12 cellular contexts compared by ENCODE assay signal in the genomic region with DNA sequence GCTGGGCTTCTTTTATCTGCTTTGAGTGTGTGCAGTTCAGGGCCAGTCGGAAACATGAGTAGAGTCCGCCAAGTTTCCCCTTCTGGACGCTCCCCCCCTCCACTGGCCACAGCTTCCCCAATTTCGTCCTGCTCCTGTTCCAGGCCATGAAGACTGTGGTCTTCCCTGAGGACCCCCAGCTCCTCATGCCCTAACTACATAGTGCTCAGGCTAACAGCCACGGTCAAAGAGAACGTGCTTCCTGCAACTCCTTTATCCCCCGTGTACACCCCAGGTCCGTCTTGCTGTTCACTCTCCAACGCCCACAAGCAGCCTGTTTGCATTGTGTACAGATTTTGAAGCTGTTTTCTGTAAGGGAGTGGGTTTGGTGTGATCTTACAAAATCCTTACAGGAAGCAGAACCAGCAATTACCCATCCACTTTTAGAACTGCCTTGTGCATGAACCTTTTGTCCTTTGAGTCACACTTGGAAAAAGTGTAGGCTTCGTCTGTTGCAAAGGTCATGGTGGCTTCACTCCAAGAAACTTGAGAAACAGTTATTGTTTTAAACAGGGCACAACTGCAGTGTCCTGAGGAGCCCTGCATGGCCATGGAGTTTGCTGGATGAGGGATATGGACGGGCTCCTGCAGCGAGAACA.
DNase-seq lines count a peak whose midpoint lies in the region; ATAC-seq and TF ChIP-seq lines count a peak whose summit lies in the region.
"Had no signal": no experiment of that assay in that cellular context is flagged by ENCODE, and none has a peak within 500 bp of the region (broad histone marks: within the 10 kb centered on the region; RNA-seq: fewer than 3 reads in every experiment).

No MANE protein-coding gene starts in this region.

- ATAC-seq in RWPE2 (ENCODE audit: low read depth): peak; percentile 36; the same call in 1 of the 3 replicates
- no peak for ATAC-seq in HG03378 (IDR thresholded peaks at IDR 0.05; ENCODE audit: unreplicated experiment)
- ATAC-seq in GM18870 (IDR thresholded peaks at IDR 0.05; ENCODE audit: unreplicated experiment): no peak
- ATAC-seq: GM12878 had no signal

- no peaks in the 10 kb centered on the region for H3K4me1 ChIP-seq in RWPE2 (ENCODE audit: insufficient read depth, poor library complexity, severe bottlenecking)
- H3K4me1 ChIP-seq: SJSA1 had no signal

- H3K4me3 ChIP-seq in RWPE2 (ENCODE audit: severe bottlenecking): no peak overlapping the region
- H3K4me3 ChIP-seq: GM12878, SJSA1 had no signal

- H3K27me3 ChIP-seq in RWPE2 (ENCODE audit: insufficient read depth, poor library complexity, severe bottlenecking): no peaks in the 10 kb centered on the region

- peaks cover 38% of the 10 kb centered on the region for H3K9me3 Mint-ChIP-seq in osteocyte (ENCODE audit: unreplicated experiment)

- H3K9me3 ChIP-seq in RWPE2 (ENCODE audit: severe bottlenecking): no peaks in the 10 kb centered on the region

- H3K4me1 Mint-ChIP-seq in osteocyte (ENCODE audit: unreplicated experiment): peaks cover 39% of the 10 kb centered on the region

- no peaks in the 10 kb centered on the region for H3K36me3 ChIP-seq in RWPE2 (ENCODE audit: low read depth)
- H3K36me3 ChIP-seq: SJSA1 had no signal

- no peak for TF ChIP-seq CTCF in RWPE2 (IDR thresholded peaks at IDR 0.05; ENCODE audit: poor library complexity, severe bottlenecking)
- no peak for TF ChIP-seq CTCF in osteocyte (IDR thresholded peaks at IDR 0.05)

- peaks cover 24% of the 10 kb centered on the region for H3K36me3 Mint-ChIP-seq in osteocyte (ENCODE audit: unreplicated experiment)

- DNase-seq in CD1c-positive myeloid dendritic cell (ENCODE audit: extremely low spot score) (peak; percentile 93), RWPE2 (ENCODE audit: low spot score) (no peak), fibroblast of the conjunctiva (ENCODE audit: low read depth) (peak; percentile 39), osteocyte (ENCODE audit: extremely low spot score, unreplicated experiment) (no peak), NCI-H1417 treated with DMSO at 0.1 percent for 48 hours (lab: John Stamatoyannopoulos, UW) (no peak), HK-2 (ENCODE audit: unreplicated experiment) (no peak)
- DNase-seq: CD4-positive, CD25-positive, alpha-beta regulatory T cell; NCI-H2081 treated with DMSO at 0.1 percent for 48 hours had no signal

- H3K27ac ChIP-seq in RWPE2 (ENCODE audit: poor library complexity, severe bottlenecking): no peak overlapping the region
- H3K27ac ChIP-seq: SJSA1 had no signal

- no peaks in the 10 kb centered on the region for H3K27me3 Mint-ChIP-seq in osteocyte (ENCODE audit: unreplicated experiment)

- peak overlapping the region; percentile 23 for H3K27ac Mint-ChIP-seq in osteocyte (ENCODE audit: unreplicated experiment)
- H3K27ac Mint-ChIP-seq: CD4-positive, CD25-positive, alpha-beta regulatory T cell had no signal

- no peak overlapping the region for H3K4me3 Mint-ChIP-seq in osteocyte (ENCODE audit: unreplicated experiment)
- H3K4me3 Mint-ChIP-seq: CD4-positive, CD25-positive, alpha-beta regulatory T cell had no signal

Comparison
In these comparisons a context has a peak if more than half of its experiments do, and no peak if none do; other contexts are left out.
1. DNase-seq: peak in CD1c-positive myeloid dendritic cell (single experiment) and fibroblast of the conjunctiva (single experiment); none in RWPE2 (single experiment), osteocyte (single experiment), NCI-H1417 treated with DMSO at 0.1 percent for 48 hours (single experiment) and HK-2 (single experiment).